ENCODE assay signal across 11 cellular contexts in genomic region chr16:16213863-16214293, GRCh38. TPM values are rescaled to one million over a fixed set of nuclear protein-coding genes. Genes with fewer than 3 reads are reported as not detected.
DNase-seq lines count a peak whose midpoint lies in the region; ATAC-seq and TF ChIP-seq lines count a peak whose summit lies in the region.
"Not testable (repeated sequence)": the region's sequence is repeated elsewhere in the genome, so short reads cannot be mapped to it uniquely, and the experiment has no call there.
"Had no signal": no experiment of that assay in that cellular context is flagged by ENCODE, and none has a peak within 500 bp of the region (broad histone marks: within the 10 kb centered on the region; RNA-seq: fewer than 3 reads in every experiment).

No MANE protein-coding gene starts in this region.

- TF ChIP-seq POLR2A in body of pancreas (IDR thresholded peaks at IDR 0.05) = not testable (repeated sequence)

- ATAC-seq in body of pancreas = peak; percentile 91
- peak; percentile 57 for ATAC-seq in left ventricle myocardium superior
- ATAC-seq in mucosa of descending colon = peak; percentile 34

- intact Hi-C loops in body of pancreas (cut with DNase I); left ventricle myocardium superior (cut with micrococcal nuclease); mucosa of descending colon (cut with DNase I, micrococcal nuclease): not testable (repeated sequence)

- peak; percentile 25 for DNase-seq in AG09309 (ENCODE audit: low read depth)
- peak; percentile 35 for DNase-seq in HCEC 1CT
- DNase-seq in NCI-H460 (ENCODE audit: extremely low read depth, low read depth) = peak; percentile 61
- DNase-seq in body of pancreas = peak; percentile 31 to 79 (median 46)
- peak; percentile 52 for DNase-seq in fibroblast of mammary gland (ENCODE audit: low read depth)
- not testable (repeated sequence) for DNase-seq in left ventricle myocardium superior, mucosa of descending colon
- DNase-seq in stromal cell of bone marrow (ENCODE audit: low read depth) = peak; percentile 33

- H3K4me1 ChIP-seq in body of pancreas = peaks cover 18% of the 10 kb centered on the region
- not testable (repeated sequence) for H3K4me1 ChIP-seq in mucosa of descending colon (ENCODE audit: low read depth)

- TF ChIP-seq CTCF in AG09309 (IDR thresholded peaks at IDR 0.05; ENCODE audit: control insufficient read depth, insufficient read depth, low read depth, low read length, missing control alignments); body of pancreas (IDR thresholded peaks at IDR 0.05); fibroblast of mammary gland (conservative IDR thresholded peaks at IDR 0.05; ENCODE audit: control insufficient read depth, insufficient read depth, low read depth, low read length); mucosa of descending colon (IDR thresholded peaks at IDR 0.05): not testable (repeated sequence)

- not testable (repeated sequence) for H3K9me3 ChIP-seq in body of pancreas, mucosa of descending colon

- 0 to 10% methylated on average over 1 to 2 of the region's 4 CpGs for WGBS in body of pancreas, 2 donors

- H3K4me3 ChIP-seq in AG09309 (ENCODE audit: control insufficient read depth, low read depth, low read length); body of pancreas; fibroblast of mammary gland (ENCODE audit: control insufficient read depth, low read depth, low read length); mucosa of descending colon: not testable (repeated sequence)

- H3K27ac ChIP-seq in body of pancreas = peak overlapping the region; percentile 58 to 91 (median 86)

- H3K27me3 ChIP-seq in body of pancreas = not testable (repeated sequence)

- not testable (repeated sequence) for H3K36me3 ChIP-seq in body of pancreas (replicated peaks in 1 of 2; ENCODE audit: insufficient read depth in 1 of 2, low read depth in 2 of 2); mucosa of descending colon (ENCODE audit: low read depth)

RNA-seq across cellular contexts. Expression of gene ABCC6, which starts 9.4 kb away (rescaled TPM):
- total RNA-seq in NCI-H460 (2014; rRNA removed; shearing (Covaris generic)) = 0.46 and 0.62 TPM in 2 replicates
- polyA plus RNA-seq in NCI-H460 (2014; cell fraction: nucleus; rRNA removed) = not detected in 2 replicates
- total RNA-seq in body of pancreas (10 to 100 TPM; 19.4 to 45.1 TPM), left ventricle myocardium superior (2.1 TPM), mucosa of descending colon (10 to 100 TPM; 12.2 to 34.3 (median 26.4) TPM)
- total RNA-seq: A172; activated CD8-positive, alpha-beta T cell treated with anti-CD3 and anti-CD28 coated beads, Interleukin-2, amount 10 ng/mL, durations not matched to agents 7 days and 5 days had no signal
- polyA plus RNA-seq: neural cell had no signal

RNA-seq across cellular contexts. Expression of gene NOMO3, which starts 18.4 kb away (rescaled TPM):
- total RNA-seq in NCI-H460 (2014; rRNA removed; shearing (Covaris generic)) = 30.6 and 36.1 TPM in 2 replicates
- polyA plus RNA-seq in NCI-H460 (2014; cell fraction: nucleus; rRNA removed) = 23.7 and 36.8 TPM in 2 replicates
- total RNA-seq in body of pancreas = 100 to 1,000 TPM; 140 to 163 TPM
- 34.0 TPM for total RNA-seq in left ventricle myocardium superior
- 10 to 100 TPM; 40.3 to 55.5 (median 43.0) TPM for total RNA-seq in mucosa of descending colon

Comparison
In these comparisons a context has a peak if more than half of its experiments do, and no peak if none do; other contexts are left out.
1. ATAC-seq: peak in every context shown above with its lines; median percentile 91 in body of pancreas; 57 in left ventricle myocardium superior; 34 in mucosa of descending colon.